In the genomic region with DNA sequence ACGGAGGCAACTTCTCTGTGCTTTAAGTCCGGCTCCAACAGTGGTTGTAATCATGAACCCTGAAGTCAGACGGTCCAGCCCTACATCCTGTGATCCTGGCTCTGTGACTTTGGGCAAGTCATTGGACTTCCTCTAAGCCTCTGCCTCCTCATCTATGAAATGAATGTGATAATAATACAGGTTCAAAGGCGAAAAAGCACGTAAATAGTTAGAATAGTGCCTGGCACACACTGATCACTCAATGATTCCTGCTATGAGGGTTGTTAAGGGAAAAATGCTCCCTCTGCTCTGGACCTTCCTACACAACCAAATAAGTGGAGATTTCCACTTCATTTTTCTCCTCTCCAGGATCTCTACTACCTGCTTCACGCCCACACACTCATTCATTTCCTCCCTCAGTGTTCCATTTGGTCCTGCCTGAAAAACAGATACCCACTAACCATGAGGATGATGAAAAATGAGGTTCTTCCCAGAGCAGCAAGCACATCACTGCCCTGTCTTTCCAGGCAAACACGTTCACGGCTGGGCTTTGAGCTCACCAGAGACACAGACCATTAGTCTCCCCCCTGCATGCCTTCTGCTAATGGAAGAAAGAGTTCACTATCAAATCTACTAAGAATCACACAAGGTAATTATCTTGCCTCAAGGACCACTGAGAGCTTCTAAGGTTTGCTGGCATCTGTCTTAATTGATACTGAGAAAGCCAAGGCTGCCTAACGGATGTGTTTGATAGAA, we compare ENCODE assay signal across 19 cellular contexts. TPM values are rescaled to one million over a fixed set of nuclear protein-coding genes. Genes with fewer than 3 reads are reported as not detected.
DNase-seq lines count a peak whose midpoint lies in the region; ATAC-seq, FAIRE-seq and TF ChIP-seq lines count a peak whose summit lies in the region.
"Had no signal": no experiment of that assay in that cellular context is flagged by ENCODE, and none has a peak within 500 bp of the region (broad histone marks: within the 10 kb centered on the region; RNA-seq: fewer than 3 reads in every experiment).

No MANE protein-coding gene starts in this region.

- H2BK5ac ChIP-seq in H1 (ENCODE audit: low read depth, low read length): no peak overlapping the region
- no peak overlapping the region for H2BK5ac ChIP-seq in trophoblast cell (ENCODE audit: low read depth, low read length, poor library complexity)

- H2AK5ac ChIP-seq in H1 (ENCODE audit: low read depth, low read length): no peak overlapping the region
- no peak overlapping the region for H2AK5ac ChIP-seq in trophoblast cell (ENCODE audit: low read length)

- H3K4me3 ChIP-seq in right atrium auricular region (no peak overlapping the region), H1 (ENCODE audit: extremely low read depth in 1 of 4, insufficient read depth in 2 of 4, low read depth in 3 of 4, low read length in 4 of 4) (no peak overlapping the region), trophoblast cell (ENCODE audit: low read depth, low read length) (no peak overlapping the region)
- H3K4me3 ChIP-seq: gastroesophageal sphincter, right lobe of liver, transverse colon had no signal

- no peak overlapping the region for H4K91ac ChIP-seq in H1 (replicated peaks; ENCODE audit: insufficient read length, low read length)
- no peak overlapping the region for H4K91ac ChIP-seq in trophoblast cell (ENCODE audit: low read depth, low read length)

- peaks cover 0 to 97% of the 10 kb centered on the region in 2 donors for H3K4me1 ChIP-seq in right atrium auricular region
- peaks cover 12 to 21% (median 15%) of the 10 kb centered on the region in 4 experiments for H3K4me1 ChIP-seq in H1 (replicated peaks in 1 of 4; ENCODE audit: control insufficient read depth in 3 of 4, insufficient read depth in 4 of 4, low read length in 3 of 4)
- H3K4me1 ChIP-seq in trophoblast cell (ENCODE audit: control insufficient read depth in 1 of 2, insufficient read depth in 2 of 2, low read length in 2 of 2): peaks cover 30 to 48% of the 10 kb centered on the region in 2 experiments

- TF ChIP-seq CTCF in right atrium auricular region (IDR thresholded peaks at IDR 0.05) (no peak), H1 (IDR thresholded peaks at IDR 0.05; ENCODE audit: control extremely low read depth in 1 of 3, insufficient read depth in 1 of 3, low read depth in 1 of 3, low read length in 3 of 3) (no peak)

- peaks cover 0 to 1% of the 10 kb centered on the region in 2 experiments for H4K20me1 ChIP-seq in H1 (replicated peaks in 1 of 2; ENCODE audit: control insufficient read depth in 1 of 2, insufficient read depth in 2 of 2, low read length in 2 of 2)

- no peaks in the 10 kb centered on the region for H3K9me3 ChIP-seq in right atrium auricular region
- no peaks in the 10 kb centered on the region for H3K9me3 ChIP-seq in H1 (ENCODE audit: insufficient read depth in 2 of 2, low read depth in 1 of 2, low read length in 1 of 2)
- no peaks in the 10 kb centered on the region for H3K9me3 ChIP-seq in trophoblast cell (ENCODE audit: insufficient read depth, low read depth, low read length)
- H3K9me3 ChIP-seq: gastroesophageal sphincter, right lobe of liver, transverse colon had no signal

- H3K9me3 Mint-ChIP-seq in activated CD8-positive, alpha-beta memory T cell treated with anti-CD3 and anti-CD28 coated beads, Interleukin-2, amount 10 ng/mL, durations not matched to agents 7 days and 5 days (ENCODE audit: low read depth): no peaks in the 10 kb centered on the region
- H3K9me3 Mint-ChIP-seq: activated T-helper 1 cell treated with anti-CD3 and anti-CD28 coated beads, Interleukin-12 subunit alpha, Interleukin-12 subunit beta, Interleukin-2, Interleukin-4 antibody, amounts not matched to agents 30 ng/mL and 10 ng/mL and 1 ng/mL, durations not matched to agents 14 hours and 24 hours and 36 hours; CD4-positive, alpha-beta T cell; memory B cell had no signal

- H3K4me2 ChIP-seq in H1 (ENCODE audit: insufficient read depth in 1 of 2, low read depth in 2 of 2, low read length in 2 of 2) (no peak overlapping the region), trophoblast cell (ENCODE audit: low read length) (no peak overlapping the region)

- TF ChIP-seq POLR2A in H1 (IDR thresholded peaks at IDR 0.05; ENCODE audit: control extremely low read depth in 1 of 2, low read depth in 2 of 2, low read length in 2 of 2): no peak

- no peak overlapping the region for H3K23ac ChIP-seq in H1 (ENCODE audit: insufficient read length)
- no peak overlapping the region for H3K23ac ChIP-seq in trophoblast cell (ENCODE audit: low read length)

- no peak for ATAC-seq in Right ventricle myocardium inferior
- no peak for ATAC-seq in activated CD8-positive, alpha-beta memory T cell treated with anti-CD3 and anti-CD28 coated beads, Interleukin-2, amount 10 ng/mL, durations not matched to agents 7 days and 5 days
- no peak for ATAC-seq in HG03457 (IDR thresholded peaks at IDR 0.05; ENCODE audit: unreplicated experiment)

- H3K79me1 ChIP-seq in H1 (ENCODE audit: low read depth, low read length) (peaks cover 6% of the 10 kb centered on the region), trophoblast cell (ENCODE audit: low read length) (peaks cover 2% of the 10 kb centered on the region)

- H3K27me3 ChIP-seq in right atrium auricular region (no peaks in the 10 kb centered on the region), H1 (replicated peaks in 1 of 4; ENCODE audit: control insufficient read depth in 3 of 4, extremely low read depth in 1 of 4, insufficient read depth in 3 of 4, low read length in 3 of 4) (no peaks in the 10 kb centered on the region), trophoblast cell (ENCODE audit: insufficient read depth, low read length) (no peaks in the 10 kb centered on the region)
- H3K27me3 ChIP-seq: gastroesophageal sphincter, right lobe of liver, transverse colon had no signal

- H4K8ac ChIP-seq in H1 (ENCODE audit: extremely low read depth, insufficient read depth, low read length) (no peak overlapping the region; the same call in 1 of the 2 replicates), trophoblast cell (ENCODE audit: low read depth, low read length) (no peak overlapping the region)

- peak overlapping the region; percentile 41; the same call in 1 of the 2 replicates for H2BK12ac ChIP-seq in H1 (ENCODE audit: low read depth, low read length)
- H2BK12ac ChIP-seq in trophoblast cell (ENCODE audit: low read length): no peak overlapping the region

- H3K4me1 Mint-ChIP-seq in activated CD8-positive, alpha-beta memory T cell treated with anti-CD3 and anti-CD28 coated beads, Interleukin-2, amount 10 ng/mL, durations not matched to agents 7 days and 5 days: no peaks in the 10 kb centered on the region
- H3K4me1 Mint-ChIP-seq: memory B cell had no signal

- intact Hi-C loops in Right ventricle myocardium inferior (cut with DNase I): no loop called here

- 87% methylated on average over 9 of the region's 9 CpGs; no CpG with 5 or more reads in 1 of the 2 experiments for WGBS in H1 (ENCODE audit: extremely low coverage in 1 of 2, insufficient coverage in 1 of 2, insufficient read length in 1 of 2, insufficient replicate concordance in 2 of 2, low coverage in 1 of 2, low lambda C conversion rate in 2 of 2, missing lambda C conversion rate in 1 of 2), 2 experiments
- no CpG with 5 or more reads among the region's 9 CpGs for WGBS in trophoblast cell (ENCODE audit: extremely low coverage, insufficient coverage, insufficient read length)

- H3K27ac ChIP-seq in right atrium auricular region (peak overlapping the region; percentile 51 to 92), H1 (ENCODE audit: low read depth, low read length) (no peak overlapping the region), trophoblast cell (ENCODE audit: low read depth, low read length) (no peak overlapping the region)

- no peak overlapping the region for H2BK20ac ChIP-seq in H1 (ENCODE audit: low read length)

- H2AFZ ChIP-seq in H1 (ENCODE audit: low read length) (no peak overlapping the region), trophoblast cell (ENCODE audit: insufficient read depth, low read length, poor library complexity) (no peak overlapping the region)

- H3K36me3 ChIP-seq in right atrium auricular region (no peaks in the 10 kb centered on the region), H1 (ENCODE audit: control insufficient read depth in 2 of 4, insufficient read depth in 4 of 4, low read length in 3 of 4) (no peaks in the 10 kb centered on the region), trophoblast cell (ENCODE audit: control insufficient read depth in 1 of 2, insufficient read depth in 2 of 2, low read length in 2 of 2) (peaks cover 8 to 24% of the 10 kb centered on the region in 2 experiments)
- H3K36me3 ChIP-seq: gastroesophageal sphincter, right lobe of liver, transverse colon had no signal

- no peak for DNase-seq in right atrium auricular region (ENCODE audit: low spot score)
- no peak for DNase-seq in Right ventricle myocardium inferior (ENCODE audit: missing footprints)
- no peak for DNase-seq in H1 (ENCODE audit: low read depth in 1 of 2, low spot score in 2 of 2)
- DNase-seq in trophoblast cell: peak in 1 of 2 donors; percentile 56
- no peak for DNase-seq in stimulated activated CD4-positive, alpha-beta T cell treated with anti-CD3 and anti-CD28 coated beads, Interleukin-15, amount 100 ng/mL, for 24 hours
- no peak for DNase-seq in stimulated activated naive CD4-positive, alpha-beta T cell (lab: John Stamatoyannopoulos, UW)
- no peak for DNase-seq in activated CD8-positive, alpha-beta memory T cell treated with anti-CD3 and anti-CD28 coated beads, Interleukin-2, amount 10 ng/mL, durations not matched to agents 7 days and 5 days
- DNase-seq: ACHN; CD4-positive, alpha-beta T cell; NCI-H2029 treated with DMSO at 0.1 percent for 48 hours; NCI-H526; right lobe of liver; stimulated activated CD4-positive, alpha-beta T cell treated with anti-CD3 and anti-CD28 coated beads, Interleukin-4, amount 100 ng/mL, for 1 hour; transverse colon had no signal

- POLR2A ChIA-PET in H1 (lab: Charles Lee; ENCODE audit: partially characterized antibody): interaction anchor here (0.7 to 1.2 kb wide), 5 partner anchors 8 to 14 kb away, joined by 3 to 4 read pairs (median 3); a partner anchor contains a TSS

- H4K12ac ChIP-seq in trophoblast cell (ENCODE audit: low read depth, low read length): no peak overlapping the region

- H3K23me2 ChIP-seq in H1 (ENCODE audit: low read depth, low read length): no peaks in the 10 kb centered on the region

- H2BK15ac ChIP-seq in H1 (ENCODE audit: low read length): no peak overlapping the region; the same call in 1 of the 2 replicates

- no peak overlapping the region for H3K27ac Mint-ChIP-seq in activated CD8-positive, alpha-beta memory T cell treated with anti-CD3 and anti-CD28 coated beads, Interleukin-2, amount 10 ng/mL, durations not matched to agents 7 days and 5 days
- H3K27ac Mint-ChIP-seq: activated T-helper 1 cell treated with anti-CD3 and anti-CD28 coated beads, Interleukin-12 subunit alpha, Interleukin-12 subunit beta, Interleukin-2, Interleukin-4 antibody, amounts not matched to agents 30 ng/mL and 10 ng/mL and 1 ng/mL, durations not matched to agents 14 hours and 24 hours and 36 hours; CD4-positive, alpha-beta T cell; memory B cell had no signal

- H3K27me3 Mint-ChIP-seq in activated CD8-positive, alpha-beta memory T cell treated with anti-CD3 and anti-CD28 coated beads, Interleukin-2, amount 10 ng/mL, durations not matched to agents 7 days and 5 days: peaks cover 19% of the 10 kb centered on the region

- H3K36me3 Mint-ChIP-seq in activated CD8-positive, alpha-beta memory T cell treated with anti-CD3 and anti-CD28 coated beads, Interleukin-2, amount 10 ng/mL, durations not matched to agents 7 days and 5 days: no peaks in the 10 kb centered on the region
- H3K36me3 Mint-ChIP-seq: memory B cell had no signal

- no peak overlapping the region for H3K18ac ChIP-seq in H1 (ENCODE audit: extremely low read depth, low read length)
- no peak overlapping the region for H3K18ac ChIP-seq in trophoblast cell (ENCODE audit: low read length)

- peaks cover 14 to 95% of the 10 kb centered on the region in 2 experiments for H3K79me2 ChIP-seq in H1 (ENCODE audit: control insufficient read depth in 1 of 2, insufficient read depth in 2 of 2, low read length in 2 of 2)
- peaks cover 39% of the 10 kb centered on the region for H3K79me2 ChIP-seq in trophoblast cell (ENCODE audit: control insufficient read depth, insufficient read depth, low read length, poor library complexity)

- TF ChIP-seq RAD21 in H1 (IDR thresholded peaks at IDR 0.05 in 1 of 2, conservative IDR thresholded peaks at IDR 0.05 in 1 of 2; ENCODE audit: low read depth in 2 of 2, low read length in 2 of 2): no peak

- H3K4ac ChIP-seq in H1 (replicated peaks; ENCODE audit: insufficient read length, low read depth, low read length) (no peak overlapping the region), trophoblast cell (ENCODE audit: low read depth, low read length) (peak overlapping the region; percentile 87)

- FAIRE-seq in H1 (lab: Jason Lieb, UNC): no peak
- FAIRE-seq: endothelial cell of umbilical vein had no signal

- H3K9ac ChIP-seq in H1 (replicated peaks in 1 of 4; ENCODE audit: extremely low read depth in 1 of 4, low read depth in 3 of 4, low read length in 3 of 4) (peak overlapping the region in 1 of 4 experiments; percentile 37; a peak in 1 of 7 replicates), trophoblast cell (ENCODE audit: low read length) (no peak overlapping the region)

- no peak overlapping the region for H3K56ac ChIP-seq in H1 (replicated peaks; ENCODE audit: insufficient read length, low read depth, low read length)

- H2BK120ac ChIP-seq in H1 (replicated peaks; ENCODE audit: low read depth, low read length) (no peak overlapping the region), trophoblast cell (ENCODE audit: insufficient read depth, low read length, poor library complexity) (no peak overlapping the region)

- H3K4me3 Mint-ChIP-seq in activated CD8-positive, alpha-beta memory T cell treated with anti-CD3 and anti-CD28 coated beads, Interleukin-2, amount 10 ng/mL, durations not matched to agents 7 days and 5 days: no peak overlapping the region
- H3K4me3 Mint-ChIP-seq: activated T-helper 1 cell treated with anti-CD3 and anti-CD28 coated beads, Interleukin-12 subunit alpha, Interleukin-12 subunit beta, Interleukin-2, Interleukin-4 antibody, amounts not matched to agents 30 ng/mL and 10 ng/mL and 1 ng/mL, durations not matched to agents 14 hours and 24 hours and 36 hours; CD4-positive, alpha-beta T cell; memory B cell had no signal

- TF ChIP-seq EP300 in H1 (IDR thresholded peaks at IDR 0.05; ENCODE audit: borderline replicate concordance in 1 of 2, low read depth in 2 of 2, low read length in 2 of 2): no peak

- CTCF ChIA-PET in H1 (lab: Charles Lee; ENCODE audit: partially characterized antibody): interaction anchor here (0.7 to 2.8 kb wide), 3 partner anchors 11 to 592 kb away, joined by 3 to 13 read pairs (median 8); no protein-coding TSS in a partner anchor
- CTCF ChIA-PET in activated CD8-positive, alpha-beta memory T cell treated with anti-CD3 and anti-CD28 coated beads, Interleukin-2, amount 10 ng/mL, durations not matched to agents 7 days and 5 days (lab: Charles Lee): no interaction called here

- H3K14ac ChIP-seq in H1 (ENCODE audit: insufficient read length): no peak overlapping the region
- no peak overlapping the region for H3K14ac ChIP-seq in trophoblast cell (ENCODE audit: low read length)

- H4K5ac ChIP-seq in H1 (ENCODE audit: insufficient read length, low read depth, low read length): no peak overlapping the region

RNA-seq across cellular contexts. Expression of a gene that starts 13.2 kb away (rescaled TPM):
- 10 to 100 TPM; 16.9 to 30.1 TPM for total RNA-seq in right atrium auricular region
- 42.1 TPM for total RNA-seq in Right ventricle myocardium inferior
- total RNA-seq in H1 (2021; fragmentation: NEBNext Ultra II Directional; extraction: Animal tissue kit (Norgen Biotek cat#: 25700)): 18.2 and 18.9 TPM in 2 replicates
- polyA plus RNA-seq in H1 (2011; rRNA removed): 6.7 and 7.7 TPM in 2 replicates
- 7.7 TPM for polyA plus RNA-seq in H1 (2011; cell fraction: cytosol; rRNA removed)
- polyA plus RNA-seq in H1 (2011; cell fraction: nucleus; rRNA removed): 13.5 TPM
- 6.6 to 13.0 TPM (median 9.9 TPM) in 4 replicates for polyA plus RNA-seq in H1 (2012, experiment 1 of 2)
- polyA plus RNA-seq in H1 (2012, experiment 2 of 2): 4.0 TPM
- polyA plus RNA-seq in H1 (2013, experiment 1 of 2): 6.9 TPM
- polyA plus RNA-seq in H1 (2013, experiment 2 of 2): 6.9 TPM
- 21.4 and 22.7 TPM in 2 replicates for polyA minus RNA-seq in H1 (2011; rRNA and poly(A)+ RNA removed)
- polyA minus RNA-seq in H1 (2011; cell fraction: cytosol; rRNA and poly(A)+ RNA removed): 12.1 TPM
- polyA minus RNA-seq in H1 (2011; cell fraction: nucleus; rRNA and poly(A)+ RNA removed): 14.6 TPM
- 34.0 and 34.8 TPM in 2 replicates for polyA plus RNA-seq in trophoblast cell (2013)
- total RNA-seq in activated CD8-positive, alpha-beta memory T cell treated with anti-CD3 and anti-CD28 coated beads, Interleukin-2, amount 10 ng/mL, durations not matched to agents 7 days and 5 days: not detected
- total RNA-seq: activated T-helper 1 cell treated with anti-CD3 and anti-CD28 coated beads, Interleukin-12 subunit alpha, Interleukin-12 subunit beta, Interleukin-2, Interleukin-4 antibody, amounts not matched to agents 30 ng/mL and 10 ng/mL and 1 ng/mL, durations not matched to agents 14 hours and 24 hours and 36 hours had no signal

Comparison
In these comparisons a context has a peak if more than half of its experiments do, and no peak if none do; other contexts are left out.
1. H3K27ac ChIP-seq: peak in right atrium auricular region (2 of 2); none in H1 (single experiment) and trophoblast cell (single experiment).
2. RNA of a gene that starts 13.2 kb away (total RNA-seq): 42.1 TPM in Right ventricle myocardium inferior (single experiment), 16.9 to 30.1 TPM in right atrium auricular region and 18.2 to 18.9 TPM in H1; not detected in activated CD8-positive, alpha-beta memory T cell treated with anti-CD3 and anti-CD28 coated beads, Interleukin-2, amount 10 ng/mL, durations not matched to agents 7 days and 5 days; every median in the first group is over 10 times any median in the second.